14 cellular contexts compared by ENCODE assay signal in genomic region chr3:70824785-70825184, GRCh38.
A peak's percentile ranks its signal among the peaks of the same experiment; 100 is the strongest.
DNase-seq lines count a peak whose midpoint lies in the region; ATAC-seq, FAIRE-seq and TF ChIP-seq lines count a peak whose summit lies in the region.
"Had no signal": no experiment of that assay in that cellular context is flagged by ENCODE, and none has a peak within 500 bp of the region (broad histone marks: within the 10 kb centered on the region; RNA-seq: fewer than 3 reads in every experiment).

No MANE protein-coding gene starts in this region.

- 48 to 52% methylated on average over 1 of the region's 1 CpG for WGBS in upper lobe of left lung, 2 donors

- TF ChIP-seq CTCF in epithelial cell of esophagus (IDR thresholded peaks at IDR 0.05; ENCODE audit: insufficient read depth, low read depth, low read length, missing control alignments) (no peak), upper lobe of left lung (IDR thresholded peaks at IDR 0.05) (no peak)
- TF ChIP-seq CTCF in CD8-positive, alpha-beta T cell (IDR thresholded peaks at IDR 0.05), result no peak

- no peaks in the 10 kb centered on the region for H3K9me3 ChIP-seq in upper lobe of left lung
- no peaks in the 10 kb centered on the region for H3K9me3 ChIP-seq in CD8-positive, alpha-beta T cell (ENCODE audit: low read length)
- H3K9me3 ChIP-seq: lower lobe of right lung had no signal

- no peaks in the 10 kb centered on the region for H3K4me1 Mint-ChIP-seq in CD8-positive, alpha-beta T cell (ENCODE audit: low read depth)
- no peaks in the 10 kb centered on the region for H3K4me1 Mint-ChIP-seq in activated CD4-positive, alpha-beta T cell treated with anti-CD3 and anti-CD28 coated beads for 36 hours

- FAIRE-seq in RCC 7860 (lab: Jason Lieb, UNC), result peak; percentile 92

- no peaks in the 10 kb centered on the region for H3K27me3 ChIP-seq in upper lobe of left lung
- no peaks in the 10 kb centered on the region for H3K27me3 ChIP-seq in CD8-positive, alpha-beta T cell (ENCODE audit: insufficient read depth, low read length)

- no peaks in the 10 kb centered on the region for H3K9me3 Mint-ChIP-seq in CD8-positive, alpha-beta T cell
- no peaks in the 10 kb centered on the region for H3K9me3 Mint-ChIP-seq in activated CD4-positive, alpha-beta T cell treated with anti-CD3 and anti-CD28 coated beads for 36 hours (ENCODE audit: low read depth)

- POLR2A ChIA-PET in CD8-positive, alpha-beta T cell (lab: Charles Lee), result no interaction called here
- POLR2A ChIA-PET in activated CD4-positive, alpha-beta T cell treated with anti-CD3 and anti-CD28 coated beads for 36 hours (lab: Charles Lee), result no interaction called here

- intact Hi-C loops in CD8-positive, alpha-beta T cell (cut with DNase I, micrococcal nuclease), result no loop called here
- intact Hi-C loops in activated CD4-positive, alpha-beta T cell treated with anti-CD3 and anti-CD28 coated beads for 36 hours (cut with DNase I, micrococcal nuclease), result no loop called here

- H3K4me3 ChIP-seq in epithelial cell of esophagus (ENCODE audit: low read length) (no peak overlapping the region), upper lobe of left lung (no peak overlapping the region)
- H3K4me3 ChIP-seq in CD8-positive, alpha-beta T cell (ENCODE audit: low read depth, low read length), result no peak overlapping the region
- H3K4me3 ChIP-seq: lower lobe of right lung had no signal

- no peak for TF ChIP-seq POLR2A in upper lobe of left lung (IDR thresholded peaks at IDR 0.05)

- no peaks in the 10 kb centered on the region for H3K4me1 ChIP-seq in upper lobe of left lung
- no peaks in the 10 kb centered on the region for H3K4me1 ChIP-seq in CD8-positive, alpha-beta T cell (ENCODE audit: insufficient read depth, low read length)
- H3K4me1 ChIP-seq: lower lobe of right lung had no signal

- H3K36me3 ChIP-seq in upper lobe of left lung, result no peaks in the 10 kb centered on the region
- no peaks in the 10 kb centered on the region for H3K36me3 ChIP-seq in CD8-positive, alpha-beta T cell (ENCODE audit: insufficient read depth, low read length)
- H3K36me3 ChIP-seq: lower lobe of right lung had no signal

- no peaks in the 10 kb centered on the region for H3K36me3 Mint-ChIP-seq in CD8-positive, alpha-beta T cell
- H3K36me3 Mint-ChIP-seq in activated CD4-positive, alpha-beta T cell treated with anti-CD3 and anti-CD28 coated beads for 36 hours (ENCODE audit: low read depth), result no peaks in the 10 kb centered on the region

- CTCF ChIA-PET in CD8-positive, alpha-beta T cell (lab: Charles Lee), result no interaction called here
- CTCF ChIA-PET in activated CD4-positive, alpha-beta T cell treated with anti-CD3 and anti-CD28 coated beads for 36 hours (lab: Charles Lee), result no interaction called here

- no peak for TF ChIP-seq EP300 in upper lobe of left lung (IDR thresholded peaks at IDR 0.05)

- no peak overlapping the region for H3K4me3 Mint-ChIP-seq in CD8-positive, alpha-beta T cell
- no peak overlapping the region for H3K4me3 Mint-ChIP-seq in activated CD4-positive, alpha-beta T cell treated with anti-CD3 and anti-CD28 coated beads for 36 hours

- no peak for ATAC-seq in upper lobe of left lung (ENCODE audit: low FRiP score in 2 of 2)
- ATAC-seq in CD8-positive, alpha-beta T cell, result no peak
- no peak for ATAC-seq in activated CD4-positive, alpha-beta T cell treated with anti-CD3 and anti-CD28 coated beads for 36 hours
- no peak for ATAC-seq in GM18519 (IDR thresholded peaks at IDR 0.05; ENCODE audit: low FRiP score, unreplicated experiment)
- ATAC-seq: lower lobe of right lung had no signal

- peak; percentile 42 for DNase-seq in GM04504 (ENCODE audit: low read depth)
- DNase-seq in RCC 7860 (ENCODE audit: low spot score), result peak; percentile 64
- peak; percentile 72 for DNase-seq in epithelial cell of esophagus (ENCODE audit: low read depth)
- DNase-seq in renal cortical epithelial cell (ENCODE audit: low read depth), result peak; percentile 92
- no peak for DNase-seq in upper lobe of left lung
- no peak for DNase-seq in CD8-positive, alpha-beta T cell
- no peak for DNase-seq in activated CD4-positive, alpha-beta T cell treated with anti-CD3 and anti-CD28 coated beads for 36 hours
- DNase-seq: activated CD4-positive, alpha-beta T cell treated with anti-CD3 and anti-CD28 coated beads, Interleukin-2, amount 50 U/mL, for 1 hour; DMS79 treated with DMSO at 0.1 percent for 48 hours; lower lobe of right lung; NCI-H1092; stimulated activated CD4-positive, alpha-beta T cell treated with anti-CD3 and anti-CD28 coated beads, Interleukin-4, amount 100 ng/mL, for 4 hours; SW 1271 had no signal

- peaks cover 2% of the 10 kb centered on the region for H3K27me3 Mint-ChIP-seq in CD8-positive, alpha-beta T cell (ENCODE audit: low read depth)
- no peaks in the 10 kb centered on the region for H3K27me3 Mint-ChIP-seq in activated CD4-positive, alpha-beta T cell treated with anti-CD3 and anti-CD28 coated beads for 36 hours

- no peak overlapping the region for H3K27ac ChIP-seq in upper lobe of left lung
- H3K27ac ChIP-seq in CD8-positive, alpha-beta T cell (ENCODE audit: low read depth, low read length), result no peak overlapping the region
- H3K27ac ChIP-seq: lower lobe of right lung had no signal

- no peak overlapping the region for H3K27ac Mint-ChIP-seq in CD8-positive, alpha-beta T cell
- H3K27ac Mint-ChIP-seq in activated CD4-positive, alpha-beta T cell treated with anti-CD3 and anti-CD28 coated beads for 36 hours, result no peak overlapping the region

Comparison
In these comparisons a context has a peak if more than half of its experiments do, and no peak if none do; other contexts are left out.
1. DNase-seq: peak in GM04504 (single experiment), RCC 7860 (single experiment), epithelial cell of esophagus (single experiment) and renal cortical epithelial cell (single experiment); none in upper lobe of left lung (0 of 2), CD8-positive, alpha-beta T cell (0 of 7) and activated CD4-positive, alpha-beta T cell treated with anti-CD3 and anti-CD28 coated beads for 36 hours (single experiment).